In the genomic region with DNA sequence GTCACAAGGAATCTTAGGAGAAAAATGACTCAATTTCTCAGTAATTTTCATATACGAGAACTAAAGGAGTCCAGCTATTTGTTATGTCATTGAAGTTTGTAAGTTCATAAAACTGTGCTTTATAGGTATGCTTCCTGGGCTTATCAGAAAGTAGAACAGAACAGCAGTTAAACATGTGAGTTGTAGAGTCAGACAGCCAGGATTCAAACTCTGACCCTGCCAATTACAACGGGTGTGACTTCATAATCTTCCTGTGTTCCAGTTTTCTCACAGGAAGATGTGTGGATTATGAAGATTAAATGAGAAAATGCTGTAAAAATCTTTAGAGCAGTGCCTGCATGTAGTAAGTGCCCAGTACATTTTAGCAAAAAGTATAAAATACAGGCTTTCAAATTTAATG, we compare ENCODE assay signal across 24 cellular contexts.
"Had no signal": no experiment of that assay in that cellular context is flagged by ENCODE, and none has a peak within 500 bp of the region (broad histone marks: within the 10 kb centered on the region; RNA-seq: fewer than 3 reads in every experiment).

No MANE protein-coding gene starts in this region.

- H3K9me3 Mint-ChIP-seq: activated CD4-positive, alpha-beta memory T cell treated with anti-CD3 and anti-CD28 coated beads for 36 hours; activated CD4-positive, alpha-beta T cell treated with anti-CD3 and anti-CD28 coated beads, Interleukin-2, amount 10 ng/mL, durations not matched to agents 7 days and 5 days; activated naive CD4-positive, alpha-beta T cell treated with anti-CD3 and anti-CD28 coated beads for 36 hours; activated T-cell treated with anti-CD3 and anti-CD28 coated beads, Interleukin-2, amount 50 U/mL, for 4 hours; brain; T-cell had no signal

- H3K4me3 Mint-ChIP-seq: activated CD4-positive, alpha-beta memory T cell treated with anti-CD3 and anti-CD28 coated beads for 36 hours; activated CD4-positive, alpha-beta T cell treated with anti-CD3 and anti-CD28 coated beads, Interleukin-2, amount 10 ng/mL, durations not matched to agents 7 days and 5 days; activated naive CD4-positive, alpha-beta T cell treated with anti-CD3 and anti-CD28 coated beads for 36 hours; activated naive CD8-positive, alpha-beta T cell; activated T-cell treated with anti-CD3 and anti-CD28 coated beads, Interleukin-2, amount 50 U/mL, for 4 hours; T-cell had no signal

- H3K4me1 Mint-ChIP-seq: T-cell had no signal

- H3K27me3 Mint-ChIP-seq: activated naive CD8-positive, alpha-beta T cell had no signal

- H2AFZ ChIP-seq: PC-9 had no signal

- H3K27ac Mint-ChIP-seq: activated CD4-positive, alpha-beta memory T cell treated with anti-CD3 and anti-CD28 coated beads for 36 hours; activated CD4-positive, alpha-beta T cell treated with anti-CD3 and anti-CD28 coated beads, Interleukin-2, amount 10 ng/mL, durations not matched to agents 7 days and 5 days; activated naive CD4-positive, alpha-beta T cell treated with anti-CD3 and anti-CD28 coated beads for 36 hours; T-cell had no signal

- DNase-seq: activated CD4-positive, alpha-beta memory T cell treated with anti-CD3 and anti-CD28 coated beads for 36 hours; activated CD4-positive, alpha-beta T cell treated with anti-CD3 and anti-CD28 coated beads, Interleukin-2, amount 10 ng/mL, durations not matched to agents 7 days and 5 days; activated CD4-positive, CD25-positive, alpha-beta regulatory T cell; activated CD8-positive, alpha-beta memory T cell treated with anti-CD3 and anti-CD28 coated beads for 24 hours; activated effector memory CD4-positive, alpha-beta T cell treated with anti-CD3 and anti-CD28 coated beads, Interleukin-2, amount 50 U/mL, for 16 hours; activated naive CD4-positive, alpha-beta T cell treated with anti-CD3 and anti-CD28 coated beads for 36 hours; activated T-cell treated with anti-CD3 and anti-CD28 coated beads, Interleukin-2, amount 50 U/mL, for 4 hours; amygdala; Karpas-422; NCI-H1105 treated with DMSO at 0.1 percent for 48 hours; NCI-H1436 treated with DMSO at 0.1 percent for 48 hours; NCI-H187; NCI-H2081; NCI-H446; NCI-H524; PC-9; T-cell; T-helper 2 cell; T1000 had no signal

- H3K27ac ChIP-seq: PC-9, SK-N-MC had no signal

- H3K36me3 Mint-ChIP-seq: activated CD4-positive, alpha-beta memory T cell treated with anti-CD3 and anti-CD28 coated beads for 36 hours; T-cell had no signal

- H3K4me3 ChIP-seq: K562, PC-9, SK-N-MC had no signal

- ATAC-seq: activated T-cell treated with anti-CD3 and anti-CD28 coated beads, Interleukin-2, amount 50 U/mL, for 4 hours; K562; Right ventricle myocardium inferior; T-cell had no signal
